ENCODE assay signal across 13 cellular contexts in genomic region chr18:22544626-22545025, GRCh38.
"Had no signal": no experiment of that assay in that cellular context is flagged by ENCODE, and none has a peak within 500 bp of the region (broad histone marks: within the 10 kb centered on the region; RNA-seq: fewer than 3 reads in every experiment).

No MANE protein-coding gene starts in this region.

- H3K36me3 ChIP-seq: adrenal gland, neural progenitor cell, thoracic aorta, WERI-Rb-1 had no signal

- H3K4me3 ChIP-seq: adrenal gland, neural progenitor cell, thoracic aorta had no signal

- H3K27me3 ChIP-seq: adrenal gland, neural progenitor cell had no signal

- FAIRE-seq: colon had no signal

- H3K27ac ChIP-seq: neural progenitor cell, thoracic aorta, WERI-Rb-1 had no signal

- H3K27ac Mint-ChIP-seq: neural progenitor cell; stimulated activated effector memory CD8-positive, alpha-beta T cell treated with anti-CD3 and anti-CD28 coated beads, Interleukin-12 subunit alpha, Interleukin-12 subunit beta, amount 100 ng/mL, for 72 hours had no signal

- H3K36me3 Mint-ChIP-seq: neural progenitor cell; stimulated activated effector memory CD8-positive, alpha-beta T cell treated with anti-CD3 and anti-CD28 coated beads, Interleukin-12 subunit alpha, Interleukin-12 subunit beta, amount 100 ng/mL, for 72 hours had no signal

- H3K9me3 Mint-ChIP-seq: stimulated activated effector memory CD8-positive, alpha-beta T cell treated with anti-CD3 and anti-CD28 coated beads, Interleukin-12 subunit alpha, Interleukin-12 subunit beta, amount 100 ng/mL, for 72 hours had no signal

- H3K4me1 ChIP-seq: neural progenitor cell had no signal

- H3K9me3 ChIP-seq: adrenal gland, thoracic aorta had no signal

- H3K4me3 Mint-ChIP-seq: neural progenitor cell; stimulated activated effector memory CD8-positive, alpha-beta T cell treated with anti-CD3 and anti-CD28 coated beads, Interleukin-12 subunit alpha, Interleukin-12 subunit beta, amount 100 ng/mL, for 72 hours had no signal

- DNase-seq: activated CD4-positive, alpha-beta T cell treated with anti-CD3 and anti-CD28 coated beads, Interleukin-2, amount 50 U/mL, for 48 hours; activated naive CD4-positive, alpha-beta T cell treated with anti-CD3 and anti-CD28 coated beads, Interleukin-2, amount 50 U/mL, for 16 hours; activated T-cell treated with anti-CD3 and anti-CD28 coated beads, Interleukin-2, amount 50 U/mL, for 1 hour; adrenal gland; caudate nucleus; foreskin melanocyte; stimulated activated CD4-positive, alpha-beta T cell treated with anti-CD3 and anti-CD28 coated beads, Interleukin-12 subunit alpha, Interleukin-12 subunit beta, amount 100 ng/mL, for 4 hours; WERI-Rb-1 had no signal

- ATAC-seq: esophagus mucosa; stimulated activated effector memory CD8-positive, alpha-beta T cell treated with anti-CD3 and anti-CD28 coated beads, Interleukin-12 subunit alpha, Interleukin-12 subunit beta, amount 100 ng/mL, for 72 hours had no signal
